ENCODE assay signal across 14 cellular contexts in the genomic region with DNA sequence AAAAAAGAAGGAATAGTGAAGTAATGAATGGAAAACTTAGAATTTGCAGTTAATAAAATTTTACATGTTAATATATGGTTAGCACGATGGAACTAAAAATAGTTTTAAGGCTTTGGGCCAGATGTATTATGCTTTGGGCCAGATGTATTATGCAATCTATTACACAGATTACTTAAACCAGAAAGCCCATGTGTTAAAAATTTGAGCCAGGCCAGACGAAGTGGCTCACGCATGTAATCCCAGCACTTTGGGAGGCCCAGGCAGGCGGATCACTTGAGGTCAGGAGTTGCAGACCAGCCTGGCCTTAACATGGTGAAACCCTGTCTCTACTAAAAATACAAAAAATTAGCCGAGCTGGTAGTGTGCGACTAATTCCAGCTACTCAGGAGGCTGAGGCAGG. TPM values are rescaled to one million over a fixed set of nuclear protein-coding genes. Genes with fewer than 3 reads are reported as not detected.
A peak's percentile ranks its signal among the peaks of the same experiment; 100 is the strongest.
DNase-seq lines count a peak whose midpoint lies in the region; ATAC-seq, FAIRE-seq and TF ChIP-seq lines count a peak whose summit lies in the region.
"Had no signal": no experiment of that assay in that cellular context is flagged by ENCODE, and none has a peak within 500 bp of the region (broad histone marks: within the 10 kb centered on the region; RNA-seq: fewer than 3 reads in every experiment).

No MANE protein-coding gene starts in this region.

- H3K4me3 ChIP-seq in K562 (no peak overlapping the region), right atrium auricular region (no peak overlapping the region), stomach smooth muscle (ENCODE audit: low read length in 2 of 2) (no peak overlapping the region)

- 72% methylated on average over 6 of the region's 6 CpGs for WGBS in K562 (ENCODE audit: insufficient coverage, low coverage, missing lambda C conversion rate)

- TF ChIP-seq CTCF in K562 (IDR thresholded peaks at IDR 0.05 in 2 of 3, conservative IDR thresholded peaks at IDR 0.05 in 1 of 3; ENCODE audit: insufficient read depth in 2 of 3, low read depth in 1 of 3, low read length in 3 of 3): no peak
- TF ChIP-seq CTCF in right atrium auricular region (IDR thresholded peaks at IDR 0.05): no peak

- POLR2A ChIA-PET in K562 (lab: Yijun Ruan, JAX): no interaction called here

- H3K36me3 ChIP-seq in K562 (ENCODE audit: control insufficient read depth, insufficient read depth, low read length) (no peaks in the 10 kb centered on the region), right atrium auricular region (peaks cover 23% of the 10 kb centered on the region), stomach smooth muscle (ENCODE audit: control insufficient read depth in 2 of 2, insufficient read depth in 2 of 2, low read length in 2 of 2) (peaks cover 3 to 8% of the 10 kb centered on the region in 2 donors)

- H3K9me3 ChIP-seq in K562 (replicated peaks; ENCODE audit: control insufficient read depth, insufficient read depth, low read depth, low read length) (no peaks in the 10 kb centered on the region), right atrium auricular region (no peaks in the 10 kb centered on the region), stomach smooth muscle (ENCODE audit: control insufficient read depth in 2 of 2, low read length in 2 of 2) (no peaks in the 10 kb centered on the region)

- H3K79me2 ChIP-seq in K562 (ENCODE audit: control insufficient read depth, insufficient read depth, low read length): no peaks in the 10 kb centered on the region

- CTCF ChIA-PET in K562 (lab: Yijun Ruan, JAX; ENCODE audit: low intra/inter-chr PET ratio): no interaction called here

- H3K9ac ChIP-seq in K562 (ENCODE audit: insufficient read depth in 1 of 2, low read depth in 2 of 2, low read length in 2 of 2): no peak overlapping the region
- H3K9ac ChIP-seq in stomach smooth muscle (ENCODE audit: low read length in 2 of 2): no peak overlapping the region

- H4K20me1 ChIP-seq in K562 (replicated peaks; ENCODE audit: control insufficient read depth, insufficient read depth, low read length): no peaks in the 10 kb centered on the region

- no peak for TF ChIP-seq EP300 in K562 (IDR thresholded peaks at IDR 0.05; ENCODE audit: low read length)

- TF ChIP-seq POLR2A in K562 (conservative IDR thresholded peaks at IDR 0.05): no peak

- H3K9me1 ChIP-seq in K562 (ENCODE audit: control insufficient read depth, insufficient read depth, low read length): no peaks in the 10 kb centered on the region

- intact Hi-C loops in K562 (cut with micrococcal nuclease): no loop called here

- H3K27ac ChIP-seq in K562 (ENCODE audit: extremely low read depth, low read depth, low read length): no peak overlapping the region
- peak overlapping the region; percentile 30 to 47 for H3K27ac ChIP-seq in right atrium auricular region
- H3K27ac ChIP-seq in stomach smooth muscle (ENCODE audit: low read length): peak overlapping the region; percentile 24

- DNase-seq in GM04504 (ENCODE audit: low read depth) (peak; percentile 79), K562 (ENCODE audit: extremely low read depth in 1 of 4, low spot score in 3 of 4) (no peak), right atrium auricular region (ENCODE audit: low spot score) (peak; percentile 85), Ammon's horn (ENCODE audit: low spot score) (no peak), urothelium cell line (ENCODE audit: low spot score) (no peak), kidney tubule cell (ENCODE audit: low spot score) (no peak)
- DNase-seq: activated CD8-positive, alpha-beta memory T cell treated with anti-CD3 and anti-CD28 coated beads for 24 hours; activated naive CD4-positive, alpha-beta T cell treated with anti-CD3 and anti-CD28 coated beads, Interleukin-2, amount 50 U/mL, for 16 hours; NCI-H345; stimulated activated CD4-positive, alpha-beta T cell treated with anti-CD3 and anti-CD28 coated beads, Interleukin-1b, Interleukin-23, amount 100 ng/mL, for 48 hours; stimulated activated naive B cell treated with anti-CD40 and anti-IgM and Interleukin-4, amounts not matched to agents 10 μg/mL and 1 μg/mL and 100 μg/mL, for 72 hours had no signal

- BruUV-seq in K562 (replicated peaks; lab: Mats Ljungman, UMichigan): no TSS peak

- H3K4me1 ChIP-seq in K562 (replicated peaks in 1 of 2; ENCODE audit: control insufficient read depth in 2 of 2, insufficient read depth in 2 of 2, low read length in 2 of 2) (no peaks in the 10 kb centered on the region), right atrium auricular region (peaks cover 0 to 4% of the 10 kb centered on the region in 2 donors), stomach smooth muscle (ENCODE audit: control insufficient read depth, insufficient read depth, low read length) (no peaks in the 10 kb centered on the region)

- ATAC-seq in K562 (no peak), GM21360 (IDR thresholded peaks at IDR 0.05; ENCODE audit: unreplicated experiment) (no peak)
- ATAC-seq: Panc1; stimulated activated naive B cell treated with anti-CD40 and anti-IgM and Interleukin-4, amounts not matched to agents 10 μg/mL and 1 μg/mL and 100 μg/mL, for 72 hours had no signal

- no peak overlapping the region for H3K4me2 ChIP-seq in K562 (ENCODE audit: insufficient read depth, low read length)

- TF ChIP-seq RAD21 in K562 (CRISPR knock-in tag; conservative IDR thresholded peaks at IDR 0.05 in 1 of 2, IDR thresholded peaks at IDR 0.05 in 1 of 2): no peak

- H3K27me3 ChIP-seq in K562 (ENCODE audit: control insufficient read depth in 2 of 2, insufficient read depth in 2 of 2, low read length in 2 of 2) (no peaks in the 10 kb centered on the region), right atrium auricular region (no peaks in the 10 kb centered on the region), stomach smooth muscle (ENCODE audit: control insufficient read depth in 1 of 2, insufficient read depth in 2 of 2, low read length in 2 of 2) (no peaks in the 10 kb centered on the region)

- no peak overlapping the region for H2AFZ ChIP-seq in K562 (ENCODE audit: low read depth, low read length)

- in situ Hi-C loops in K562 (cut with MboI): no loop called here

- FAIRE-seq in K562 (lab: Jason Lieb, UNC) (no peak), urothelium cell line (lab: Jason Lieb, UNC) (no peak)

TF ChIP-seq in K562, 482 proteins besides CTCF, POLR2A, EP300 and RAD21:
- TF ChIP-seq CEBPG (CRISPR knock-in tag; IDR thresholded peaks at IDR 0.05) (no peak), CEBPG (tag; conservative IDR thresholded peaks at IDR 0.05 in 1 of 2, IDR thresholded peaks at IDR 0.05 in 1 of 2) (peak; percentile 22 to 58; a peak in 2 of 4 replicates), CEBPB (tag; IDR thresholded peaks at IDR 0.05) (peak; percentile 21; the same call in 1 of the 2 replicates), MTA2 (IDR thresholded peaks at IDR 0.05; ENCODE audit: low read depth) (no peak)

RNA-seq across cellular contexts. Expression of gene IFT81, which starts 17.2 kb away (rescaled TPM):
- total RNA-seq in K562 (2011; cell fraction: chromatin; rRNA removed; ENCODE audit: low replicate concordance): 5.5 and 19.3 TPM in 2 replicates
- total RNA-seq in K562 (2011; cell fraction: nucleolus; rRNA removed): 2.5 and 4.1 TPM in 2 replicates
- total RNA-seq in K562 (2011; cell fraction: nucleoplasm; rRNA removed): 5.0 and 8.4 TPM in 2 replicates
- total RNA-seq in K562 (2014; rRNA removed): 6.1 and 7.6 TPM in 2 replicates
- total RNA-seq in K562 (2014; rRNA removed; fragmentation: Illumina TruSeq; extraction: Trizol): 9.1 and 11.2 TPM in 2 replicates
- total RNA-seq in K562 (2015; rRNA removed; fragmentation: Illumina TruSeq; extraction: Trizol): 8.7 and 8.9 TPM in 2 replicates
- 6.7 and 7.2 TPM in 2 replicates for total RNA-seq in K562 (2021)
- polyA plus RNA-seq in K562 (2011; rRNA removed): 6.6 and 9.8 TPM in 2 replicates
- 1.4 and 1.7 TPM in 2 replicates for polyA plus RNA-seq in K562 (2011; cell fraction: cytosol; rRNA removed)
- 5.2 and 7.1 TPM in 2 replicates for polyA plus RNA-seq in K562 (2011; cell fraction: nucleus; rRNA removed)
- polyA plus RNA-seq in K562 (2012): 6.8 and 8.2 TPM in 2 replicates
- 7.9 and 8.3 TPM in 2 replicates for polyA plus RNA-seq in K562 (2014; fragmentation: Illumina TruSeq; extraction: Trizol)
- polyA plus RNA-seq in K562 (2014; fragmentation: Nextera tagmentation; extraction: Ambion mirVana): 1 to 10 TPM; 2.8 to 5.0 TPM
- 8.7 and 11.9 TPM in 2 replicates for polyA plus RNA-seq in K562 (2014; rRNA removed)
- 5.4 and 7.1 TPM in 2 replicates for polyA minus RNA-seq in K562 (2011; rRNA and poly(A)+ RNA removed)
- polyA minus RNA-seq in K562 (2011; cell fraction: cytosol; rRNA and poly(A)+ RNA removed): 3.0 and 4.2 TPM in 2 replicates
- polyA minus RNA-seq in K562 (2011; cell fraction: nucleus; rRNA and poly(A)+ RNA removed): 3.6 and 7.2 TPM in 2 replicates
- 10 to 100 TPM in 1 of 2 donors, 1 to 10 TPM in 1; 7.5 to 12.0 TPM for total RNA-seq in right atrium auricular region

Comparison
In these comparisons a context has a peak if more than half of its experiments do, and no peak if none do; other contexts are left out.
1. DNase-seq: peak in GM04504 (single experiment) and right atrium auricular region (single experiment); none in K562 (0 of 4), Ammon's horn (single experiment), urothelium cell line (single experiment) and kidney tubule cell (single experiment).